1 cellular context compared by ENCODE assay signal in genomic region chr3:124620600-124621063, GRCh38.
TF ChIP-seq lines count a peak whose summit lies in the region.

No MANE protein-coding gene starts in this region.

TF ChIP-seq in K562, 482 proteins besides CTCF, POLR2A, EP300 and RAD21 (continued from another document and continues in another):
- no peak for TF ChIP-seq CHD7 (IDR thresholded peaks at IDR 0.05; ENCODE audit: low read depth, low read length)
- TF ChIP-seq IRF2 (CRISPR knock-in tag; IDR thresholded peaks at IDR 0.05): no peak
- no peak for TF ChIP-seq ZNF384 (IDR thresholded peaks at IDR 0.05; ENCODE audit: low read depth, low read length)
- TF ChIP-seq RNF2 (IDR thresholded peaks at IDR 0.05): peak; percentile 90
- TF ChIP-seq SREBF2 (CRISPR knock-in tag; IDR thresholded peaks at IDR 0.05): no peak
- no peak for TF ChIP-seq HMGN3 (IDR thresholded peaks at IDR 0.05; ENCODE audit: borderline replicate concordance, extremely low read depth, insufficient read length, low read depth, low read length)
- peak; percentile 88 for TF ChIP-seq MYNN (IDR thresholded peaks at IDR 0.05)
- TF ChIP-seq MYNN (CRISPR knock-in tag; IDR thresholded peaks at IDR 0.05): no peak; the same call in 1 of the 2 replicates
- no peak for TF ChIP-seq CEBPZ (IDR thresholded peaks at IDR 0.05; ENCODE audit: borderline replicate concordance, low read depth, low read length)
- TF ChIP-seq ID3 (CRISPR knock-in tag; IDR thresholded peaks at IDR 0.05): no peak
- TF ChIP-seq ID3 (tag; IDR thresholded peaks at IDR 0.05): peak; percentile 89
- TF ChIP-seq DMBX1 (CRISPR knock-in tag; IDR thresholded peaks at IDR 0.05; ENCODE audit: borderline replicate concordance): peak; percentile 41; the same call in 1 of the 2 replicates
- no peak for TF ChIP-seq DNMT1 (IDR thresholded peaks at IDR 0.05)
- TF ChIP-seq PHF21A (IDR thresholded peaks at IDR 0.05; ENCODE audit: borderline replicate concordance, low read depth): no peak
- peak; percentile 64 for TF ChIP-seq TAF9B (IDR thresholded peaks at IDR 0.05; ENCODE audit: partially characterized antibody)
- TF ChIP-seq JUN (IDR thresholded peaks at IDR 0.05; ENCODE audit: borderline replicate concordance, low read depth, low read length): peak; percentile 93
- TF ChIP-seq JUN (CRISPR knock-in tag; IDR thresholded peaks at IDR 0.05; ENCODE audit: borderline replicate concordance): no peak
- no peak for TF ChIP-seq CBFB (CRISPR knock-in tag; IDR thresholded peaks at IDR 0.05)
- no peak for TF ChIP-seq LCOR (CRISPR knock-in tag; IDR thresholded peaks at IDR 0.05)
- no peak for TF ChIP-seq SRSF7 (optimal IDR thresholded peaks at IDR 0.05; ENCODE audit: low read depth, low read length)
- no peak; the same call in 1 of the 2 replicates for TF ChIP-seq ZNF584 (CRISPR knock-in tag; IDR thresholded peaks at IDR 0.05; ENCODE audit: low read depth)
- no peak for TF ChIP-seq ELK1 (CRISPR knock-in tag; IDR thresholded peaks at IDR 0.05)
- no peak for TF ChIP-seq SP1 (CRISPR knock-in tag; IDR thresholded peaks at IDR 0.05)
- no peak for TF ChIP-seq ZBTB7A (IDR thresholded peaks at IDR 0.05; ENCODE audit: borderline replicate concordance, control insufficient read depth, low read depth, low read length)
- TF ChIP-seq ZNF175 (CRISPR knock-in tag; IDR thresholded peaks at IDR 0.05; ENCODE audit: low read depth): 0 out of 2 replicates have a peak, but pooled peaks have one; percentile 9
- no peak for TF ChIP-seq ZNF41 (CRISPR knock-in tag; conservative IDR thresholded peaks at IDR 0.05)
- no peak for TF ChIP-seq XRCC3 (IDR thresholded peaks at IDR 0.05)
- TF ChIP-seq GATAD2B (IDR thresholded peaks at IDR 0.05; ENCODE audit: borderline replicate concordance): peak; percentile 62; the same call in 1 of the 2 replicates
- no peak for TF ChIP-seq NR2F6 (CRISPR knock-in tag; IDR thresholded peaks at IDR 0.05)
- no peak for TF ChIP-seq REST (CRISPR knock-in tag; IDR thresholded peaks at IDR 0.05; ENCODE audit: low read depth)
- no peak for TF ChIP-seq STAG1 (CRISPR knock-in tag; IDR thresholded peaks at IDR 0.05; ENCODE audit: borderline replicate concordance)
- no peak for TF ChIP-seq ZBTB17 (CRISPR knock-in tag; IDR thresholded peaks at IDR 0.05)
